In genomic region chr15:101620645-101621044, GRCh38 we compare ENCODE assay signal across 26 cellular contexts. TPM values are rescaled to one million over a fixed set of nuclear protein-coding genes. Genes with fewer than 3 reads are reported as not detected.
DNase-seq lines count a peak whose midpoint lies in the region; ATAC-seq and TF ChIP-seq lines count a peak whose summit lies in the region.
"Had no signal": no experiment of that assay in that cellular context is flagged by ENCODE, and none has a peak within 500 bp of the region (broad histone marks: within the 10 kb centered on the region; RNA-seq: fewer than 3 reads in every experiment).

No MANE protein-coding gene starts in this region.

- H3K4me3 ChIP-seq in BLaER1 = peak overlapping the region; percentile 40; the same call in 1 of the 2 replicates
- no peak overlapping the region for H3K4me3 ChIP-seq in mesenchymal stem cell (ENCODE audit: insufficient read depth in 1 of 2, low read depth in 1 of 2, low read length in 2 of 2)
- H3K4me3 ChIP-seq in ovary = no peak overlapping the region
- H3K4me3 ChIP-seq in CD8-positive, alpha-beta memory T cell (ENCODE audit: low read length) = no peak overlapping the region
- H3K4me3 ChIP-seq: upper lobe of right lung had no signal

- H2BK5ac ChIP-seq in mesenchymal stem cell (ENCODE audit: low read depth, low read length, poor library complexity, severe bottlenecking) = no peak overlapping the region

- H3K36me3 Mint-ChIP-seq in CD8-positive, alpha-beta memory T cell = peaks cover 7 to 63% (median 20%) of the 10 kb centered on the region in 3 donors

- peaks cover 10% of the 10 kb centered on the region; the same call in 1 of the 2 replicates for H4K20me1 ChIP-seq in BLaER1

- H2AFZ ChIP-seq in mesenchymal stem cell (ENCODE audit: low read depth, low read length) = no peak overlapping the region

- H3K79me1 ChIP-seq in mesenchymal stem cell (replicated peaks; ENCODE audit: low read length, poor library complexity, severe bottlenecking) = peaks cover 5% of the 10 kb centered on the region

- H4K91ac ChIP-seq in mesenchymal stem cell (ENCODE audit: low read length) = no peak overlapping the region

- no peak overlapping the region for H3K14ac ChIP-seq in mesenchymal stem cell (ENCODE audit: low read length in 2 of 2)

- no peak overlapping the region for H3K4me3 Mint-ChIP-seq in CD8-positive, alpha-beta memory T cell
- H3K4me3 Mint-ChIP-seq: activated CD4-positive, alpha-beta T cell treated with anti-CD3 and anti-CD28 coated beads, Interleukin-2, amount 10 ng/mL, durations not matched to agents 7 days and 5 days had no signal

- H3K9ac ChIP-seq in BLaER1 (peak overlapping the region; percentile 63; the same call in 1 of the 2 replicates), mesenchymal stem cell (ENCODE audit: low read length) (no peak overlapping the region)

- H3K27ac Mint-ChIP-seq in CD8-positive, alpha-beta memory T cell = no peak overlapping the region
- H3K27ac Mint-ChIP-seq: activated CD4-positive, alpha-beta T cell treated with anti-CD3 and anti-CD28 coated beads, Interleukin-2, amount 10 ng/mL, durations not matched to agents 7 days and 5 days had no signal

- DNase-seq in RPMI7951 (ENCODE audit: low read depth) (peak; percentile 58), mesenchymal stem cell (no peak), medulla oblongata (ENCODE audit: extremely low spot score) (no peak), ovary (no peak)
- no peak for DNase-seq in CD8-positive, alpha-beta memory T cell
- DNase-seq: activated CD4-positive, alpha-beta T cell treated with anti-CD3 and anti-CD28 coated beads, Interleukin-2, amount 10 ng/mL, durations not matched to agents 7 days and 5 days; activated naive CD4-positive, alpha-beta T cell treated with anti-CD3 and anti-CD28 coated beads, Interleukin-2, amount 50 U/mL, for 16 hours; aorta; BE2C; COR-L47; dermis blood vessel endothelial cell; DMS79; H7; head of caudate nucleus; NCI-H1417; NCI-H2081; NCI-H226; small intestine; stimulated activated CD4-positive, alpha-beta T cell treated with anti-CD3 and anti-CD28 coated beads, Interleukin-1b, Interleukin-23, amount 100 ng/mL, for 48 hours; substantia nigra; T-helper 9 cell; upper lobe of right lung had no signal

- CTCF ChIA-PET in CD8-positive, alpha-beta memory T cell (lab: Charles Lee) = no interaction called here

- H4K8ac ChIP-seq in mesenchymal stem cell (ENCODE audit: low read length) = no peak overlapping the region

- ATAC-seq in GM21447 (IDR thresholded peaks at IDR 0.05; ENCODE audit: unreplicated experiment) (peak; percentile 68), HG02588 (IDR thresholded peaks at IDR 0.05; ENCODE audit: unreplicated experiment) (no peak)
- ATAC-seq: upper lobe of right lung had no signal

- H3K27me3 ChIP-seq in BLaER1 (no peaks in the 10 kb centered on the region), mesenchymal stem cell (ENCODE audit: control insufficient read depth in 1 of 2, insufficient read depth in 1 of 2, low read length in 2 of 2) (peaks cover 0 to 3% of the 10 kb centered on the region in 2 experiments), ovary (no peaks in the 10 kb centered on the region)
- H3K27me3 ChIP-seq in CD8-positive, alpha-beta memory T cell (ENCODE audit: insufficient read depth, low read length, poor library complexity, severe bottlenecking) = no peaks in the 10 kb centered on the region
- H3K27me3 ChIP-seq: BE2C, upper lobe of right lung had no signal

- POLR2A ChIA-PET in CD8-positive, alpha-beta memory T cell (lab: Charles Lee) = no interaction called here

- peaks cover 0 to 4% (median 3%) of the 10 kb centered on the region in 5 donors for H3K9me3 Mint-ChIP-seq in CD8-positive, alpha-beta memory T cell

- no peaks in the 10 kb centered on the region for H3K27me3 Mint-ChIP-seq in CD8-positive, alpha-beta memory T cell
- H3K27me3 Mint-ChIP-seq: activated CD4-positive, alpha-beta T cell treated with anti-CD3 and anti-CD28 coated beads, Interleukin-2, amount 10 ng/mL, durations not matched to agents 7 days and 5 days had no signal

- H3K4me1 ChIP-seq in BLaER1 (peaks cover 80% of the 10 kb centered on the region), mesenchymal stem cell (ENCODE audit: control insufficient read depth, insufficient read depth, low read depth, low read length) (peaks cover 10% of the 10 kb centered on the region), ovary (ENCODE audit: insufficient read depth) (peaks cover 5% of the 10 kb centered on the region)
- H3K4me1 ChIP-seq in CD8-positive, alpha-beta memory T cell (ENCODE audit: insufficient read depth, low read length) = peaks cover 8% of the 10 kb centered on the region
- H3K4me1 ChIP-seq: upper lobe of right lung had no signal

- H2BK120ac ChIP-seq in mesenchymal stem cell (ENCODE audit: low read depth, low read length) = no peak overlapping the region

- no peak for TF ChIP-seq EP300 in ovary (IDR thresholded peaks at IDR 0.05)

- no peak overlapping the region for H3K4ac ChIP-seq in mesenchymal stem cell (ENCODE audit: low read depth in 1 of 2, low read length in 2 of 2)

- H2BK15ac ChIP-seq in mesenchymal stem cell (ENCODE audit: low read depth, poor library complexity, severe bottlenecking) = no peak overlapping the region

- TF ChIP-seq CTCF in ovary (IDR thresholded peaks at IDR 0.05) = no peak

- H3K27ac ChIP-seq in BLaER1 (peak overlapping the region; percentile 76), mesenchymal stem cell (ENCODE audit: low read length, poor library complexity, severe bottlenecking) (no peak overlapping the region), ovary (no peak overlapping the region)
- no peak overlapping the region for H3K27ac ChIP-seq in CD8-positive, alpha-beta memory T cell (ENCODE audit: low read depth, low read length)
- H3K27ac ChIP-seq: neutrophil, upper lobe of right lung had no signal

- no peak overlapping the region for H2BK12ac ChIP-seq in mesenchymal stem cell (ENCODE audit: low read length in 2 of 2)

- H3K18ac ChIP-seq in mesenchymal stem cell (ENCODE audit: low read depth in 1 of 2, low read length in 2 of 2) = no peak overlapping the region

- H3K23ac ChIP-seq in mesenchymal stem cell (ENCODE audit: low read length in 2 of 2) = no peak overlapping the region

- H3K36me3 ChIP-seq in BLaER1 (0 out of 2 replicates have a peak, but pooled peaks cover 8% of the 10 kb centered on the region), mesenchymal stem cell (ENCODE audit: control insufficient read depth in 1 of 2, insufficient read depth in 2 of 2, low read depth in 1 of 2, low read length in 2 of 2) (peaks cover 0 to 15% of the 10 kb centered on the region in 2 experiments), ovary (no peaks in the 10 kb centered on the region)
- H3K36me3 ChIP-seq in CD8-positive, alpha-beta memory T cell (ENCODE audit: insufficient read depth, low read length) = no peaks in the 10 kb centered on the region
- H3K36me3 ChIP-seq: BE2C, neutrophil, upper lobe of right lung had no signal

- intact Hi-C loops in ovary (cut with DNase I) = no loop called here

- no peak for TF ChIP-seq POLR2A in ovary (IDR thresholded peaks at IDR 0.05)

- peaks cover 24 to 38% (median 31%) of the 10 kb centered on the region in 3 donors for H3K4me1 Mint-ChIP-seq in CD8-positive, alpha-beta memory T cell

- H3K9me3 ChIP-seq in BLaER1 = peaks cover 34% of the 10 kb centered on the region
- H3K9me3 ChIP-seq in mesenchymal stem cell (ENCODE audit: control insufficient read depth, low read length) = no peaks in the 10 kb centered on the region
- no peaks in the 10 kb centered on the region for H3K9me3 ChIP-seq in ovary
- no peaks in the 10 kb centered on the region for H3K9me3 ChIP-seq in CD8-positive, alpha-beta memory T cell (ENCODE audit: low read length)
- H3K9me3 ChIP-seq: BE2C, upper lobe of right lung had no signal

- WGBS in mesenchymal stem cell = 89% methylated on average over 10 of the region's 10 CpGs
- 90 to 92% (median 91%) methylated on average over 10 of the region's 10 CpGs for WGBS in ovary, 3 donors

- no peak overlapping the region for H2AK5ac ChIP-seq in mesenchymal stem cell (ENCODE audit: low read length, severe bottlenecking)

- H3K4me2 ChIP-seq in BLaER1 (peak overlapping the region; percentile 93), mesenchymal stem cell (ENCODE audit: low read length, poor library complexity, severe bottlenecking) (peak overlapping the region; percentile 10)

RNA-seq across cellular contexts. Expression of gene TM2D3, which starts 31.5 kb away (rescaled TPM):
- total RNA-seq in RPMI7951 (2014; rRNA removed; shearing (Covaris generic)) = 45.3 and 45.5 TPM in 2 replicates
- polyA plus RNA-seq in mesenchymal stem cell (2013, experiment 1 of 2) = 26.7 TPM
- 29.0 TPM for polyA plus RNA-seq in mesenchymal stem cell (2013, experiment 2 of 2)
- 10 to 100 TPM; 46.0 to 76.9 (median 57.3) TPM for total RNA-seq in ovary
- polyA plus RNA-seq in ovary = 10 to 100 TPM; 46.5 to 70.7 TPM
- total RNA-seq in CD8-positive, alpha-beta memory T cell = 10 to 100 TPM; 63.5 to 68.0 TPM
- polyA plus RNA-seq in CD8-positive, alpha-beta memory T cell = 35.8 TPM
